In genomic region chr1:115840615-115841460, GRCh38 we compare ENCODE assay signal across 17 cellular contexts. TPM values are rescaled to one million over a fixed set of nuclear protein-coding genes. Genes with fewer than 3 reads are reported as not detected.
A peak's percentile ranks its signal among the peaks of the same experiment; 100 is the strongest.
DNase-seq lines count a peak whose midpoint lies in the region; ATAC-seq and TF ChIP-seq lines count a peak whose summit lies in the region.
"Had no signal": no experiment of that assay in that cellular context is flagged by ENCODE, and none has a peak within 500 bp of the region (broad histone marks: within the 10 kb centered on the region; RNA-seq: fewer than 3 reads in every experiment).

TSS of gene NHLH2 (minus strand) at chr1:115841126. CDS start at chr1:115838372, 2,754 bp downstream.

- no peak for TF ChIP-seq CTCF in MCF 10A (IDR thresholded peaks at IDR 0.05; ENCODE audit: unreplicated experiment)
- no peak for TF ChIP-seq CTCF in breast epithelium (IDR thresholded peaks at IDR 0.05)

- DNase-seq in MCF 10A (ENCODE audit: unreplicated experiment) (no peak), breast epithelium (ENCODE audit: low spot score in 2 of 2) (no peak), SK-N-MC (ENCODE audit: low read depth, low spot score) (no peak), midbrain (lab: John Stamatoyannopoulos, UW) (no peak)
- no peak for DNase-seq in stimulated activated CD4-positive, alpha-beta T cell treated with anti-CD3 and anti-CD28 coated beads, Interleukin-4, amount 100 ng/mL, for 4 hours
- DNase-seq in T-helper 2 cell treated with Interferon-gamma antibody and Interleukin-4, amounts not matched to agents 5 μg/mL and 100 μg/mL, for 36 hours (ENCODE audit: low spot score) = no peak
- DNase-seq: activated CD4-positive, CD25-positive, alpha-beta regulatory T cell; activated CD8-positive, alpha-beta memory T cell treated with anti-CD3 and anti-CD28 coated beads, Interleukin-2, amount 50 U/mL, for 48 hours; activated naive CD8-positive, alpha-beta T cell treated with anti-CD3 and anti-CD28 coated beads, Interleukin-2, amount 10 ng/mL, durations not matched to agents 7 days and 5 days; islet precursor cell; mucosa of descending colon; posterior cingulate gyrus had no signal

- H3K4me3 ChIP-seq in breast epithelium = no peak within 1 kb of the TSS
- peak within 1 kb of the TSS; percentile 61 for H3K4me3 ChIP-seq in SK-N-MC
- peak within 1 kb of the TSS; percentile 60; the same call in 1 of the 2 replicates for H3K4me3 ChIP-seq in iPS-18c (ENCODE audit: insufficient read depth, low read depth, low read length)
- H3K4me3 ChIP-seq: mucosa of descending colon had no signal

- POLR2A ChIA-PET in MCF 10A (lab: Yijun Ruan, JAX) = interaction anchor here (1.3 to 1.5 kb wide), 2 partner anchors 8 to 58 kb away, joined by 4 read pairs; no protein-coding TSS in a partner anchor

- H3K9me3 Mint-ChIP-seq in MCF 10A (ENCODE audit: unreplicated experiment) = no peaks in the 10 kb centered on the region
- no peaks in the 10 kb centered on the region for H3K9me3 Mint-ChIP-seq in T-helper 2 cell treated with Interferon-gamma antibody and Interleukin-4, amounts not matched to agents 5 μg/mL and 100 μg/mL, for 36 hours
- H3K9me3 Mint-ChIP-seq: activated naive CD8-positive, alpha-beta T cell treated with anti-CD3 and anti-CD28 coated beads, Interleukin-2, amount 10 ng/mL, durations not matched to agents 7 days and 5 days had no signal

- peak within 1 kb of the TSS; percentile 9 for H3K9ac ChIP-seq in SK-N-MC (ENCODE audit: insufficient read length)
- H3K9ac ChIP-seq: KMS-11 had no signal

- peak within 1 kb of the TSS; percentile 61 for H3K4me3 Mint-ChIP-seq in MCF 10A (ENCODE audit: unreplicated experiment)
- no peak within 1 kb of the TSS for H3K4me3 Mint-ChIP-seq in T-helper 2 cell treated with Interferon-gamma antibody and Interleukin-4, amounts not matched to agents 5 μg/mL and 100 μg/mL, for 36 hours

- H3K9me3 ChIP-seq in breast epithelium = no peaks in the 10 kb centered on the region
- no peaks in the 10 kb centered on the region for H3K9me3 ChIP-seq in SK-N-MC (ENCODE audit: low read depth, low read length)
- no peaks in the 10 kb centered on the region for H3K9me3 ChIP-seq in iPS-18c (ENCODE audit: control insufficient read depth, insufficient read depth, low read length)
- H3K9me3 ChIP-seq: mucosa of descending colon had no signal

- BruUV-seq in MCF 10A (replicated peaks; lab: Mats Ljungman, UMichigan) = no TSS peak

- H3K4me1 ChIP-seq in breast epithelium = peaks cover 3 to 18% of the 10 kb centered on the region in 2 donors

- no peaks in the 10 kb centered on the region for H3K36me3 ChIP-seq in breast epithelium
- H3K36me3 ChIP-seq in SK-N-MC (ENCODE audit: insufficient read depth, low read length) = no peaks in the 10 kb centered on the region
- H3K36me3 ChIP-seq: cardiac muscle cell had no signal

- H3K27me3 ChIP-seq in breast epithelium = peaks cover 11 to 77% of the 10 kb centered on the region in 2 donors

- no peak for ATAC-seq in HG02840 (IDR thresholded peaks at IDR 0.05; ENCODE audit: low FRiP score, unreplicated experiment)
- ATAC-seq: mucosa of descending colon had no signal

- H3K27ac ChIP-seq in breast epithelium (no peak within 1 kb of the TSS), SK-N-MC (no peak within 1 kb of the TSS)
- H3K27ac ChIP-seq: cardiac muscle cell, KMS-11 had no signal

- no peaks in the 10 kb centered on the region for H3K4me1 Mint-ChIP-seq in MCF 10A (ENCODE audit: insufficient read depth, unreplicated experiment)
- H3K4me1 Mint-ChIP-seq in T-helper 2 cell treated with Interferon-gamma antibody and Interleukin-4, amounts not matched to agents 5 μg/mL and 100 μg/mL, for 36 hours (ENCODE audit: low read depth) = peaks cover 2% of the 10 kb centered on the region

- no peaks in the 10 kb centered on the region for H3K36me3 Mint-ChIP-seq in MCF 10A (ENCODE audit: insufficient read depth, unreplicated experiment)
- no peaks in the 10 kb centered on the region for H3K36me3 Mint-ChIP-seq in T-helper 2 cell treated with Interferon-gamma antibody and Interleukin-4, amounts not matched to agents 5 μg/mL and 100 μg/mL, for 36 hours (ENCODE audit: low read depth)
- H3K36me3 Mint-ChIP-seq: activated naive CD8-positive, alpha-beta T cell treated with anti-CD3 and anti-CD28 coated beads, Interleukin-2, amount 10 ng/mL, durations not matched to agents 7 days and 5 days had no signal

- TF ChIP-seq POLR2A in breast epithelium (IDR thresholded peaks at IDR 0.05) = no peak

- intact Hi-C loops in MCF 10A (cut with micrococcal nuclease) = no loop called here
- intact Hi-C loops in breast epithelium (cut with DNase I; ENCODE audit: low total_unique reads) = no loop called here

- peaks cover 20% of the 10 kb centered on the region for H3K27me3 Mint-ChIP-seq in MCF 10A (ENCODE audit: insufficient read depth, unreplicated experiment)
- peaks cover 62% of the 10 kb centered on the region for H3K27me3 Mint-ChIP-seq in T-helper 2 cell treated with Interferon-gamma antibody and Interleukin-4, amounts not matched to agents 5 μg/mL and 100 μg/mL, for 36 hours (ENCODE audit: low read depth)

- CTCF ChIA-PET in MCF 10A (lab: Yijun Ruan, JAX) = no interaction called here

- H3K27ac Mint-ChIP-seq in MCF 10A (ENCODE audit: low read depth, unreplicated experiment) = no peak within 1 kb of the TSS
- H3K27ac Mint-ChIP-seq in T-helper 2 cell treated with Interferon-gamma antibody and Interleukin-4, amounts not matched to agents 5 μg/mL and 100 μg/mL, for 36 hours = no peak within 1 kb of the TSS
- H3K27ac Mint-ChIP-seq: activated naive CD8-positive, alpha-beta T cell treated with anti-CD3 and anti-CD28 coated beads, Interleukin-2, amount 10 ng/mL, durations not matched to agents 7 days and 5 days had no signal

RNA-seq across cellular contexts. Expression of gene NHLH2, which starts in this region (rescaled TPM):
- total RNA-seq in MCF 10A (2022) (not detected in 2 replicates), breast epithelium (not detected)
- total RNA-seq: activated naive CD8-positive, alpha-beta T cell treated with anti-CD3 and anti-CD28 coated beads, Interleukin-2, amount 10 ng/mL, durations not matched to agents 7 days and 5 days; cardiac muscle cell; mucosa of descending colon; subcutaneous adipose tissue had no signal

Comparison
In these comparisons a context has a peak if more than half of its experiments do, and no peak if none do; other contexts are left out.
1. H3K4me3 ChIP-seq: peak in SK-N-MC (single experiment) and iPS-18c (single experiment); none in breast epithelium (0 of 3).